Comparison of ENCODE assay signal across 11 cellular contexts in the genomic region with DNA sequence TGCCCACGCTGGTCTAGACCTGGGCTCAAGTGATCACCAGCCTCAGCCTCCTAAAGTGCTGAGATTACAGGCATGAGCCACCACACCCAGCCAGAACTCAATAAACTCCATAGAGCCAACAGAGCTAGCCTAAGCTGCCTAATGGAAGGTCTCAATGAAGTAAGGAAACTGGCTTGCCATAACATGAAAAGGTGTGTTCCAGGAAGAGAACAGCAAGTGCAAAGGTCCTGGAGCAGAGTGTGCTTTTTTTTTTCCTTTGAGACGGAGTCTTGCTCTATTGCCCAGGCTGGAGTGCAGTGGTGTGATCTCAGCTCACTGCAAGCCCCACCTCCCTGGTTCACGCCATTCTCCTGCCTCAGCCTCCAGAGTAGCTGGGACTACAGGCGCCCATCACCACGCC. TPM values are rescaled to one million over a fixed set of nuclear protein-coding genes. Genes with fewer than 3 reads are reported as not detected.
"Had no signal": no experiment of that assay in that cellular context is flagged by ENCODE, and none has a peak within 500 bp of the region (broad histone marks: within the 10 kb centered on the region; RNA-seq: fewer than 3 reads in every experiment).

No MANE protein-coding gene starts in this region.

RNA-seq across cellular contexts. Expression of a gene that starts 11.8 kb away (rescaled TPM):
- total RNA-seq: ascending aorta had no signal

RNA-seq across cellular contexts. Expression of a gene that starts 15.0 kb away (rescaled TPM):
- total RNA-seq: ascending aorta, body of pancreas, cardiac septum, cerebellum had no signal

RNA-seq across cellular contexts. Expression of a gene that starts 37.9 kb away (rescaled TPM):
- total RNA-seq: activated CD4-positive, alpha-beta memory T cell treated with anti-CD3 and anti-CD28 coated beads, Interleukin-2, amount 10 ng/mL, durations not matched to agents 7 days and 5 days; activated CD4-positive, alpha-beta T cell treated with anti-CD3 and anti-CD28 coated beads for 36 hours; activated CD4-positive, alpha-beta T cell treated with anti-CD3 and anti-CD28 coated beads, Interleukin-2, amount 10 ng/mL, durations not matched to agents 7 days and 5 days; activated CD8-positive, alpha-beta memory T cell treated with anti-CD3 and anti-CD28 coated beads, Interleukin-2, amount 10 ng/mL, durations not matched to agents 7 days and 5 days; activated CD8-positive, alpha-beta T cell treated with anti-CD3 and anti-CD28 coated beads, Interleukin-2, amount 10 ng/mL, durations not matched to agents 7 days and 5 days; activated naive CD8-positive, alpha-beta T cell treated with anti-CD3 and anti-CD28 coated beads, Interleukin-2, amount 10 ng/mL, durations not matched to agents 7 days and 5 days; activated T-helper 2 cell treated with anti-CD3 and anti-CD28 coated beads, Interferon-gamma antibody, Interleukin-2, Interleukin-4, amounts not matched to agents 10 μg/mL and 5 μg/mL and 100 μg/mL, durations not matched to agents 14 hours and 24 hours and 36 hours; ascending aorta; cardiac septum had no signal
